Comparison of ENCODE assay signal across 1 cellular context in the genomic region with DNA sequence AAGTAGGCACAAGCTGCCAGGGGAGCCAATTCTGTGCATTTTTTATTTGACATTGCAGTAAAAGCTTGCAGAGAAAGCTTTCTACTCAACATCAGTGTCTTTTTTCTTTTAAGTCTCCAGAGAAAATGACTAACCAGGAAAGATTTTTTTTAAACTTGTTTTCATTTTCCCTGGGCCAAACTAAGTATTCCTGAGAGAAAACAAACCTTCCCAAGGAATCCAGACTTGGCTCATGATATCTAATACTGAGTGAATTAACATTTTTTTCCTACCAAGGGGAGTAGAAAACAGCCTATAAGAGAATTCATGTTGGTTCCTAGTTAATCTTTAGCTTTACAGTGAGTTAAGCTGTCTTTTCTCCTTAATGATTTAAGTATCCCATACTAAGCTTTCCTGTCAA.
TF ChIP-seq lines count a peak whose summit lies in the region.

No MANE protein-coding gene starts in this region.

TF ChIP-seq in A549, 52 proteins besides CTCF, POLR2A, EP300 and RAD21 (continued from another document):
- TF ChIP-seq, protein P1, sequence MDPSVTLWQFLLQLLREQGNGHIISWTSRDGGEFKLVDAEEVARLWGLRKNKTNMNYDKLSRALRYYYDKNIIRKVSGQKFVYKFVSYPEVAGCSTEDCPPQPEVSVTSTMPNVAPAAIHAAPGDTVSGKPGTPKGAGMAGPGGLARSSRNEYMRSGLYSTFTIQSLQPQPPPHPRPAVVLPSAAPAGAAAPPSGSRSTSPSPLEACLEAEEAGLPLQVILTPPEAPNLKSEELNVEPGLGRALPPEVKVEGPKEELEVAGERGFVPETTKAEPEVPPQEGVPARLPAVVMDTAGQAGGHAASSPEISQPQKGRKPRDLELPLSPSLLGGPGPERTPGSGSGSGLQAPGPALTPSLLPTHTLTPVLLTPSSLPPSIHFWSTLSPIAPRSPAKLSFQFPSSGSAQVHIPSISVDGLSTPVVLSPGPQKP (IDR thresholded peaks at IDR 0.05; ENCODE audit: low read depth, low read length), result no peak
- TF ChIP-seq CHD2 (IDR thresholded peaks at IDR 0.05; ENCODE audit: low read length, partially characterized antibody) (no peak), CEBPB (IDR thresholded peaks at IDR 0.05) (no peak)
